1 cellular context compared by ENCODE assay signal in the genomic region with DNA sequence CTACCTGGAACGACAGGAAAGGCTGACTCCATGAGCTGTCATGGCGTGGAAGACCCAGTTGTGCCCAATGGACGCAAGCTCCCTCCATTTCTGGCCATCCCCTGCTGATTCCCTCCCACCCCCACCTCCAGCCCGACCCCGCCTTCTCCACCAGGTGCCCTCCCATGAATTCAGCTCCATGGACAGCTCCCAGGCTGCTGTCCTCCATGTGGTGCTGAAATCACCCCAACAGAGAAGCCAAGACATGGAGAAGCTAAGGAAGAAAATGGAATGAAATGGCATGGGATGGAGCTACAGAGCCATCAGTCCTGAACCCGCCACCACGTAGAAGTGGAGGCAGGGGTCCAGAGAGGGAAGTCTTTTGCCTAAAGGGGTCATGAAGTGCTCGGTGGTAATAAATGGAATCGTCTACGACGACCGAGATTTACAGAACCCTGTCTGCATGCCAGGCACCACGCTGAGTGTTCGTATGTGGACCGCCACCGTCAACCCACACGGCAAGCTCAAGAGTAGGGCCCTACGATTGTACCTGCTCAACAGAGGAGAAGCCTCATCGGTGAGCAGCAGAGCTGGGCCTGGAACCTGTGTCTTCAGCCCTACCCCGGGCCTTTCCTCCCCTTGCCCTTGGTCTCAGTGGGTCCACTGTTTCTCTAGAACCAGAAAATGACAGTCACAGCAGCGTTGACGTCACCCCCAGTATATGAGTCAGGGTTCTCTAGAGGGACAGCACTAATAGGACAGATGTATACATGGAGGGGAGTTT.
A peak's percentile ranks its signal among the peaks of the same experiment; 100 is the strongest.
TF ChIP-seq lines count a peak whose summit lies in the region.

No MANE protein-coding gene starts in this region.

TF ChIP-seq in WTC11, 78 proteins besides CTCF, POLR2A, EP300 and RAD21 (continued from another document):
- TF ChIP-seq, protein P1, sequence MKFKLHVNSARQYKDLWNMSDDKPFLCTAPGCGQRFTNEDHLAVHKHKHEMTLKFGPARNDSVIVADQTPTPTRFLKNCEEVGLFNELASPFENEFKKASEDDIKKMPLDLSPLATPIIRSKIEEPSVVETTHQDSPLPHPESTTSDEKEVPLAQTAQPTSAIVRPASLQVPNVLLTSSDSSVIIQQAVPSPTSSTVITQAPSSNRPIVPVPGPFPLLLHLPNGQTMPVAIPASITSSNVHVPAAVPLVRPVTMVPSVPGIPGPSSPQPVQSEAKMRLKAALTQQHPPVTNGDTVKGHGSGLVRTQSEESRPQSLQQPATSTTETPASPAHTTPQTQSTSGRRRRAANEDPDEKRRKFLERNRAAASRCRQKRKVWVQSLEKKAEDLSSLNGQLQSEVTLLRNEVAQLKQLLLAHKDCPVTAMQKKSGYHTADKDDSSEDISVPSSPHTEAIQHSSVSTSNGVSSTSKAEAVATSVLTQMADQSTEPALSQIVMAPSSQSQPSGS (CRISPR knock-in tag; IDR thresholded peaks at IDR 0.05; ENCODE audit: borderline replicate concordance, low read depth): peak; percentile 99
- no peak for TF ChIP-seq EMX1 (CRISPR knock-in tag; IDR thresholded peaks at IDR 0.05)
- TF ChIP-seq, protein P2, sequence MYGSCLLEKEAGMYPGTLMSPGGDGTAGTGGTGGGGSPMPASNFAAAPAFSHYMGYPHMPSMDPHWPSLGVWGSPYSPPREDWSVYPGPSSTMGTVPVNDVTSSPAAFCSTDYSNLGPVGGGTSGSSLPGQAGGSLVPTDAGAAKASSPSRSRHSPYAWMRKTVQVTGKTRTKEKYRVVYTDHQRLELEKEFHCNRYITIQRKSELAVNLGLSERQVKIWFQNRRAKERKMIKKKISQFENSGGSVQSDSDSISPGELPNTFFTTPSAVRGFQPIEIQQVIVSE (CRISPR knock-in tag; IDR thresholded peaks at IDR 0.05; ENCODE audit: borderline replicate concordance): no peak
- peak; percentile 100 for TF ChIP-seq FOXP4 (CRISPR knock-in tag; IDR thresholded peaks at IDR 0.05)
- TF ChIP-seq ZNF317 (CRISPR knock-in tag; IDR thresholded peaks at IDR 0.05; ENCODE audit: borderline replicate concordance, low read depth): peak; percentile 85
- TF ChIP-seq MLX (CRISPR knock-in tag; IDR thresholded peaks at IDR 0.05): peak; percentile 97; the same call in 1 of the 2 replicates
- peak; percentile 99 for TF ChIP-seq NFE2L1 (CRISPR knock-in tag; IDR thresholded peaks at IDR 0.05)
- peak; percentile 98 for TF ChIP-seq TP53 (CRISPR knock-in tag; IDR thresholded peaks at IDR 0.05)
- no peak for TF ChIP-seq MXD4 (CRISPR knock-in tag; IDR thresholded peaks at IDR 0.05; ENCODE audit: borderline replicate concordance)
- no peak for TF ChIP-seq ZNF416 (CRISPR knock-in tag; IDR thresholded peaks at IDR 0.05)
